18 cellular contexts compared by ENCODE assay signal in genomic region chr6:74755196-74755595, GRCh38.
"Had no signal": no experiment of that assay in that cellular context is flagged by ENCODE, and none has a peak within 500 bp of the region (broad histone marks: within the 10 kb centered on the region; RNA-seq: fewer than 3 reads in every experiment).

No MANE protein-coding gene starts in this region.

- H3K4me3 Mint-ChIP-seq: activated CD8-positive, alpha-beta T cell treated with anti-CD3 and anti-CD28 coated beads, Interleukin-2, amount 10 ng/mL, durations not matched to agents 7 days and 5 days; activated naive CD8-positive, alpha-beta T cell treated with anti-CD3 and anti-CD28 coated beads, Interleukin-2, amount 50 U/mL, for 24 hours; activated T-helper 1 cell treated with anti-CD3 and anti-CD28 coated beads, Interleukin-12 subunit alpha, Interleukin-12 subunit beta, Interleukin-2, Interleukin-4 antibody, amounts not matched to agents 30 ng/mL and 10 ng/mL and 1 ng/mL, durations not matched to agents 14 hours and 24 hours and 36 hours; brain; naive thymus-derived CD4-positive, alpha-beta T cell had no signal

- H3K9me3 ChIP-seq: esophagus squamous epithelium, gastrocnemius medialis, upper lobe of left lung had no signal

- H3K9me3 Mint-ChIP-seq: activated naive CD8-positive, alpha-beta T cell treated with anti-CD3 and anti-CD28 coated beads, Interleukin-2, amount 50 U/mL, for 24 hours; activated T-helper 1 cell treated with anti-CD3 and anti-CD28 coated beads, Interleukin-12 subunit alpha, Interleukin-12 subunit beta, Interleukin-2, Interleukin-4 antibody, amounts not matched to agents 30 ng/mL and 10 ng/mL and 1 ng/mL, durations not matched to agents 14 hours and 24 hours and 36 hours; brain had no signal

- ATAC-seq: activated CD8-positive, alpha-beta T cell treated with anti-CD3 and anti-CD28 coated beads, Interleukin-2, amount 10 ng/mL, durations not matched to agents 7 days and 5 days; activated naive CD8-positive, alpha-beta T cell treated with anti-CD3 and anti-CD28 coated beads, Interleukin-2, amount 50 U/mL, for 24 hours; left colon; naive thymus-derived CD4-positive, alpha-beta T cell had no signal

- H3K27me3 Mint-ChIP-seq: activated naive CD8-positive, alpha-beta T cell treated with anti-CD3 and anti-CD28 coated beads, Interleukin-2, amount 50 U/mL, for 24 hours; brain had no signal

- H3K36me3 ChIP-seq: esophagus squamous epithelium, gastrocnemius medialis, upper lobe of left lung had no signal

- H3K27ac Mint-ChIP-seq: activated CD8-positive, alpha-beta T cell treated with anti-CD3 and anti-CD28 coated beads, Interleukin-2, amount 10 ng/mL, durations not matched to agents 7 days and 5 days; activated naive CD8-positive, alpha-beta T cell treated with anti-CD3 and anti-CD28 coated beads, Interleukin-2, amount 50 U/mL, for 24 hours; activated T-helper 1 cell treated with anti-CD3 and anti-CD28 coated beads, Interleukin-12 subunit alpha, Interleukin-12 subunit beta, Interleukin-2, Interleukin-4 antibody, amounts not matched to agents 30 ng/mL and 10 ng/mL and 1 ng/mL, durations not matched to agents 14 hours and 24 hours and 36 hours; brain; naive thymus-derived CD4-positive, alpha-beta T cell had no signal

- H3K4me3 ChIP-seq: esophagus squamous epithelium, gastrocnemius medialis, lung, upper lobe of left lung had no signal

- H3K27ac ChIP-seq: esophagus squamous epithelium, gastrocnemius medialis, upper lobe of left lung had no signal

- H3K4me1 Mint-ChIP-seq: activated naive CD8-positive, alpha-beta T cell treated with anti-CD3 and anti-CD28 coated beads, Interleukin-2, amount 50 U/mL, for 24 hours; brain; naive thymus-derived CD4-positive, alpha-beta T cell had no signal

- H3K36me3 Mint-ChIP-seq: brain; naive thymus-derived CD4-positive, alpha-beta T cell had no signal

- DNase-seq: activated CD4-positive, alpha-beta T cell treated with anti-CD3 and anti-CD28 coated beads, Interleukin-2, amount 50 U/mL, for 1 hour; activated CD4-positive, CD25-positive, alpha-beta regulatory T cell treated with anti-CD3 and anti-CD28 coated beads, Interleukin-2, amount 50 U/mL, for 72 hours; activated CD8-positive, alpha-beta T cell treated with anti-CD3 and anti-CD28 coated beads, Interleukin-2, amount 10 ng/mL, durations not matched to agents 7 days and 5 days; activated gamma-delta T cell; activated naive CD4-positive, alpha-beta T cell treated with anti-CD3 and anti-CD28 coated beads, Interleukin-2, amount 50 U/mL, for 16 hours; activated naive CD8-positive, alpha-beta T cell treated with anti-CD3 and anti-CD28 coated beads, Interleukin-2, amount 50 U/mL, for 24 hours; dermis blood vessel endothelial cell; esophagus squamous epithelium; gastrocnemius medialis; hypothalamus; left colon; naive thymus-derived CD4-positive, alpha-beta T cell; stimulated activated CD4-positive, alpha-beta T cell treated with anti-CD3 and anti-CD28 coated beads, Interleukin-4, amount 100 ng/mL, for 1 hour; stimulated activated naive CD4-positive, alpha-beta T cell had no signal

- H3K27me3 ChIP-seq: esophagus squamous epithelium, gastrocnemius medialis, upper lobe of left lung had no signal

- H3K4me1 ChIP-seq: gastrocnemius medialis, upper lobe of left lung had no signal
